In genomic region chr1:1127551-1128451, GRCh38 we compare ENCODE assay signal across 18 cellular contexts. TPM values are rescaled to one million over a fixed set of nuclear protein-coding genes. Genes with fewer than 3 reads are reported as not detected.
"Had no signal": no experiment of that assay in that cellular context is flagged by ENCODE, and none has a peak within 500 bp of the region (broad histone marks: within the 10 kb centered on the region; RNA-seq: fewer than 3 reads in every experiment).

No MANE protein-coding gene starts in this region.

- H3K4me1 ChIP-seq: parathyroid adenoma had no signal

- ATAC-seq: activated CD8-positive, alpha-beta memory T cell treated with anti-CD3 and anti-CD28 coated beads, Interleukin-2, amount 10 ng/mL, durations not matched to agents 7 days and 5 days; activated naive CD4-positive, alpha-beta T cell treated with anti-CD3 and anti-CD28 coated beads, Interleukin-2, amount 50 U/mL, for 72 hours; esophagus mucosa; T-helper 17 cell had no signal

- DNase-seq: activated CD4-positive, CD25-positive, alpha-beta regulatory T cell; activated CD8-positive, alpha-beta memory T cell treated with anti-CD3 and anti-CD28 coated beads, Interleukin-2, amount 10 ng/mL, durations not matched to agents 7 days and 5 days; activated effector memory CD4-positive, alpha-beta T cell treated with Interleukin-2 at 50 U/mL for 16 hours; activated T-cell treated with anti-CD3 and anti-CD28 coated beads, Interleukin-2, amount 50 U/mL, for 24 hours; amniotic stem cell; endodermal cell; left cardiac atrium; stimulated activated CD4-positive, alpha-beta T cell treated with anti-CD3 and anti-CD28 coated beads, Interleukin-1b, Interleukin-23, amount 100 ng/mL, for 48 hours; T-helper 17 cell had no signal

- H3K9ac ChIP-seq: parathyroid adenoma had no signal

- H3K36me3 ChIP-seq: spleen had no signal

- H3K9me3 ChIP-seq: spleen had no signal

- H3K4me3 ChIP-seq: spleen had no signal

- H3K27ac ChIP-seq: parathyroid adenoma, spleen had no signal

- FAIRE-seq: TTC549 had no signal

RNA-seq across cellular contexts. Expression of gene TTLL10, which starts 45.9 kb away (rescaled TPM):
- total RNA-seq: activated CD8-positive, alpha-beta memory T cell treated with anti-CD3 and anti-CD28 coated beads, Interleukin-2, amount 10 ng/mL, durations not matched to agents 7 days and 5 days; activated naive CD4-positive, alpha-beta T cell treated with anti-CD3 and anti-CD28 coated beads, Interleukin-2, amount 50 U/mL, for 72 hours; glomerular endothelial cell; left cardiac atrium; lung microvascular endothelial cell; neural crest cell had no signal

RNA-seq across cellular contexts. Expression of gene RNF223, which starts 53.7 kb away (rescaled TPM):
- total RNA-seq: activated CD8-positive, alpha-beta memory T cell treated with anti-CD3 and anti-CD28 coated beads, Interleukin-2, amount 10 ng/mL, durations not matched to agents 7 days and 5 days; activated naive CD4-positive, alpha-beta T cell treated with anti-CD3 and anti-CD28 coated beads, Interleukin-2, amount 50 U/mL, for 72 hours; endodermal cell; glomerular endothelial cell; left cardiac atrium; lung microvascular endothelial cell; neural crest cell; spleen; subcutaneous adipose tissue; T-helper 17 cell had no signal
- polyA plus RNA-seq: spleen had no signal
